ENCODE assay signal across 8 cellular contexts in genomic region chr1:110829955-110830553, GRCh38. TPM values are rescaled to one million over a fixed set of nuclear protein-coding genes. Genes with fewer than 3 reads are reported as not detected.
A peak's percentile ranks its signal among the peaks of the same experiment; 100 is the strongest.
DNase-seq lines count a peak whose midpoint lies in the region; ATAC-seq, FAIRE-seq and TF ChIP-seq lines count a peak whose summit lies in the region.

No MANE protein-coding gene starts in this region.

- intact Hi-C loops in HepG2 (cut with micrococcal nuclease; ENCODE audit: unreplicated experiment), result no loop called here

- BruUV-seq in HepG2 (replicated peaks; lab: Mats Ljungman, UMichigan), result no TSS peak

- peak; percentile 82 for TF ChIP-seq CTCF in HFFc6 (IDR thresholded peaks at IDR 0.05)
- TF ChIP-seq CTCF in HepG2 (CRISPR knock-in tag; IDR thresholded peaks at IDR 0.05), result peak; percentile 66

- no peak overlapping the region for H2AFZ ChIP-seq in HepG2 (ENCODE audit: low read length)

- H3K27ac ChIP-seq in HepG2 (ENCODE audit: extremely low read length, insufficient read depth, low read length), result no peak overlapping the region

- no peak for TF ChIP-seq EP300 in HepG2 (IDR thresholded peaks at IDR 0.05; ENCODE audit: low read depth in 2 of 2, low read length in 2 of 2)
- TF ChIP-seq EP300 in HepG2 (CRISPR knock-in tag; IDR thresholded peaks at IDR 0.05; ENCODE audit: borderline replicate concordance), result no peak

- H3K9me3 Mint-ChIP-seq in HFFc6, result no peaks in the 10 kb centered on the region

- in situ Hi-C loops in HepG2 (cut with HindIII; ENCODE audit: extremely low pct_ligation_motif_present, low pct_unique_long_range_greater_than_20kb), result no loop called here

- H3K36me3 Mint-ChIP-seq in HFFc6 (ENCODE audit: low read depth), result no peaks in the 10 kb centered on the region

- H3K4me1 Mint-ChIP-seq in HFFc6 (ENCODE audit: low read depth), result no peaks in the 10 kb centered on the region

- H3K4me3 ChIP-seq in adipocyte (ENCODE audit: low read length) (no peak overlapping the region), HepG2 (replicated peaks in 1 of 3; ENCODE audit: insufficient read depth in 1 of 3, low read depth in 2 of 3, low read length in 3 of 3) (no peak overlapping the region)

- peak; percentile 71 for FAIRE-seq in HepG2 (lab: Jason Lieb, UNC)

- no peaks in the 10 kb centered on the region for H4K20me1 ChIP-seq in HepG2 (ENCODE audit: insufficient read depth, low read length)

- TF ChIP-seq POLR2A in HepG2 (IDR thresholded peaks at IDR 0.05; ENCODE audit: insufficient read depth in 1 of 2, low read depth in 2 of 2, low read length in 2 of 2), result no peak

- H3K27me3 ChIP-seq in adipocyte (replicated peaks; ENCODE audit: control insufficient read depth, insufficient read depth, low read length) (no peaks in the 10 kb centered on the region), HepG2 (ENCODE audit: control insufficient read depth in 1 of 2, insufficient read depth in 2 of 2, low read length in 2 of 2) (no peaks in the 10 kb centered on the region)

- no peaks in the 10 kb centered on the region; the same call in 1 of the 2 replicates for H3K27me3 Mint-ChIP-seq in HFFc6 (ENCODE audit: insufficient read depth)

- 4% methylated on average over 5 of the region's 5 CpGs for WGBS in HepG2 (ENCODE audit: low lambda C conversion rate)

- ATAC-seq in HepG2, result peak; percentile 84
- no peak for ATAC-seq in GM19023 (IDR thresholded peaks at IDR 0.05; ENCODE audit: unreplicated experiment)

- DNase-seq in activated CD4-positive, CD25-positive, alpha-beta regulatory T cell treated with anti-CD3 and anti-CD28 coated beads, Interleukin-2, amount 50 U/mL, for 16 hours (ENCODE audit: low read depth, low spot score), result peak; percentile 6
- DNase-seq in activated CD4-positive, CD25-positive, alpha-beta regulatory T cell treated with anti-CD3 and anti-CD28 coated beads, Interleukin-2, amount 50 U/mL, for 72 hours, result no peak
- DNase-seq in HFFc6 (no peak), NCI-H748 treated with DMSO at 0.1 percent for 48 hours (lab: John Stamatoyannopoulos, UW) (peak; percentile 26), adipocyte (ENCODE audit: low read depth) (peak; percentile 9), HepG2 (ENCODE audit: low spot score) (peak; percentile 54), cerebellar nuclear complex (lab: John Stamatoyannopoulos, UW) (no peak)

- H3K36me3 ChIP-seq in adipocyte (ENCODE audit: control insufficient read depth, insufficient read depth, low read length, severe bottlenecking) (no peaks in the 10 kb centered on the region), HepG2 (replicated peaks in 1 of 2; ENCODE audit: control insufficient read depth in 1 of 2, insufficient read depth in 2 of 2, low read length in 2 of 2) (no peaks in the 10 kb centered on the region)

- CTCF ChIA-PET in HepG2 (lab: Yijun Ruan, JAX; ENCODE audit: low intra/inter-chr PET ratio, low total read pairs), result interaction anchor here (0.7 kb wide), 1 partner anchor 46 kb away, joined by 3 read pairs; no protein-coding TSS in a partner anchor

- H3K9me3 ChIP-seq in adipocyte (ENCODE audit: control insufficient read depth, low read length), result no peaks in the 10 kb centered on the region
- H3K9me3 ChIP-seq in HepG2 (ENCODE audit: low read length), result no peaks in the 10 kb centered on the region

- no peak overlapping the region for H3K4me2 ChIP-seq in HepG2 (ENCODE audit: low read depth, low read length)

- POLR2A ChIA-PET in HepG2 (lab: Yijun Ruan, JAX), result no interaction called here

- H3K27ac Mint-ChIP-seq in HFFc6, result no peak overlapping the region

- H3K4me1 ChIP-seq in adipocyte (ENCODE audit: control insufficient read depth, insufficient read depth, low read length), result no peaks in the 10 kb centered on the region
- H3K4me1 ChIP-seq in HepG2 (ENCODE audit: insufficient read depth, low read length), result no peaks in the 10 kb centered on the region

- H3K9ac ChIP-seq in adipocyte (ENCODE audit: low read length), result no peak overlapping the region
- no peak overlapping the region for H3K9ac ChIP-seq in HepG2 (ENCODE audit: insufficient read depth, low read depth, low read length)

- no peaks in the 10 kb centered on the region for H3K79me2 ChIP-seq in HepG2 (ENCODE audit: insufficient read depth, low read length)

- no peak for TF ChIP-seq RAD21 in HepG2 (CRISPR knock-in tag; IDR thresholded peaks at IDR 0.05)

- H3K4me3 Mint-ChIP-seq in HFFc6, result no peak overlapping the region

TF ChIP-seq in HepG2, 621 proteins besides CTCF, POLR2A, EP300 and RAD21 (continues in another document):
- TF ChIP-seq HNRNPL (IDR thresholded peaks at IDR 0.05; ENCODE audit: low read depth, low read length), result no peak
- TF ChIP-seq ZNF746 (CRISPR knock-in tag; IDR thresholded peaks at IDR 0.05), result no peak
- no peak for TF ChIP-seq KLF13 (CRISPR knock-in tag; IDR thresholded peaks at IDR 0.05)
- TF ChIP-seq AGO1 (IDR thresholded peaks at IDR 0.05; ENCODE audit: low read depth, low read length, poor library complexity, severe bottlenecking), result no peak
- no peak for TF ChIP-seq ZC3H13 (CRISPR knock-in tag; IDR thresholded peaks at IDR 0.05)
- no peak for TF ChIP-seq ZXDC (CRISPR knock-in tag; IDR thresholded peaks at IDR 0.05)
- no peak for TF ChIP-seq ZSCAN5A (CRISPR knock-in tag; IDR thresholded peaks at IDR 0.05; ENCODE audit: borderline replicate concordance)
- TF ChIP-seq ZBTB7A (CRISPR knock-in tag; IDR thresholded peaks at IDR 0.05), result no peak

RNA-seq across cellular contexts. Expression of gene CD53, which starts 42.9 kb away (rescaled TPM):
- total RNA-seq in HFFc6 (2021; fragmentation: NEBNext Ultra II Directional; extraction: Animal tissue kit (Norgen Biotek cat#: 25700)), result not detected
- not detected in 2 replicates for total RNA-seq in HepG2 (2016; rRNA removed; fragmentation: Illumina TruSeq; extraction: Trizol)
- not detected in 2 replicates for total RNA-seq in HepG2 (2016; cell fraction: cytosol; rRNA removed; fragmentation: Illumina TruSeq; extraction: Trizol; ENCODE audit: low read depth)
- total RNA-seq in HepG2 (2016; cell fraction: insoluble cytoplasmic fraction; rRNA removed; fragmentation: Illumina TruSeq; extraction: Trizol), result not detected in 2 replicates
- total RNA-seq in HepG2 (2016; cell fraction: membrane; rRNA removed; fragmentation: Illumina TruSeq; extraction: Trizol), result not detected in 2 replicates
- total RNA-seq in HepG2 (2016; cell fraction: nucleus; rRNA removed; fragmentation: Illumina TruSeq; extraction: Trizol), result not detected in 2 replicates
- polyA plus RNA-seq in HepG2 (2011; rRNA removed), result not detected in 2 replicates
- polyA plus RNA-seq in HepG2 (2011; cell fraction: cytosol; rRNA removed), result 0.08 TPM in 1 of 2 replicates, not detected in the other
- 0.16 and 0.17 TPM in 2 replicates for polyA plus RNA-seq in HepG2 (2011; cell fraction: nucleus; rRNA removed)
- polyA plus RNA-seq in HepG2 (2012), result not detected in 2 replicates
- polyA plus RNA-seq in HepG2 (2016; cell fraction: cytosol; fragmentation: Illumina TruSeq; extraction: Trizol; ENCODE audit: low read depth), result not detected in 2 replicates
- polyA plus RNA-seq in HepG2 (2016; cell fraction: insoluble cytoplasmic fraction; fragmentation: Illumina TruSeq; extraction: Trizol; ENCODE audit: low read depth), result not detected in 2 replicates
- polyA plus RNA-seq in HepG2 (2016; cell fraction: membrane; fragmentation: Illumina TruSeq; extraction: Trizol; ENCODE audit: low read depth), result not detected in 2 replicates
- polyA plus RNA-seq in HepG2 (2016; cell fraction: nucleus; fragmentation: Illumina TruSeq; extraction: Trizol; ENCODE audit: insufficient read depth, low read depth), result not detected in 2 replicates
- 0.48 and 1.0 TPM in 2 replicates for polyA minus RNA-seq in HepG2 (2011; rRNA and poly(A)+ RNA removed; ENCODE audit: low replicate concordance)
- not detected in 2 replicates for polyA minus RNA-seq in HepG2 (2011; cell fraction: cytosol; rRNA and poly(A)+ RNA removed)
- polyA minus RNA-seq in HepG2 (2011; cell fraction: nucleus; rRNA and poly(A)+ RNA removed), result not detected in 2 replicates

Comparison
In these comparisons a context has a peak if more than half of its experiments do, and no peak if none do; other contexts are left out.
1. DNase-seq: peak in activated CD4-positive, CD25-positive, alpha-beta regulatory T cell treated with anti-CD3 and anti-CD28 coated beads, Interleukin-2, amount 50 U/mL, for 16 hours (single experiment), NCI-H748 treated with DMSO at 0.1 percent for 48 hours (single experiment), adipocyte (single experiment) and HepG2 (single experiment); none in activated CD4-positive, CD25-positive, alpha-beta regulatory T cell treated with anti-CD3 and anti-CD28 coated beads, Interleukin-2, amount 50 U/mL, for 72 hours (single experiment), HFFc6 (single experiment) and cerebellar nuclear complex (0 of 2).